In the genomic region with DNA sequence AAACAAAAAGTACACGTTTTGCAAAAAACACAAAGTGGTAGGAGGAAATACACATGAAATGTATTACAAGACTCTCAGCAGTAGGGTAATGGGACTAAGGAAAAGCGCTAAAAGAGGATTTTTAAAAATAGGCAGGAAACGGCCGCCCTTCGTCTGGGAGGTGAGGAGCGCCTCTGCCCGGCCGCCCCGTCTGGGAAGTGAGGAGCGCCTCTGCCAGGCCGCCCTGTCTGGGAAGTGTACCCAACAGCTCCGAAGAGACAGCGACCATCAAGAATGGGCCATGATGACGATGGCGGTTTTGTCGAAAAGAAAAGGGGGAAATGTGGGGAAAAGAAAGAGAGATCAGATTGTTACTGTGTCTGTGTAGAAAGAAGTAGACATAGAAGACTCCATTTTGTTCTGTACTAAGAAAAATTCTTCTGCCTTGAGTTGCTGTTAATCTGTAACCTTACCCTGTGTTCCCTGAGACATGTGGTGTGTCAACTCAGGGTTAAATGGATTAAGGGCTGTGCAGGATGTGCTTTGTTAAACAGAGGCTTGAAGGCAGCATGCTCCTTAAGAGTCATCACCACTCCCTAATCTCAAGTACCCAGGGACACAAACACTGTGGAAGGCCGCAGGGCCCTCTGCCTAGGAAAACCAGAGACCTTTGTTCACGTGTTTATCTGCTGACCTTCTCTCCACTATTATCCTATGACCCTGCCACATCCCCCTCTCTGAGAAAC, we compare ENCODE assay signal across 13 cellular contexts. TPM values are rescaled to one million over a fixed set of nuclear protein-coding genes. Genes with fewer than 3 reads are reported as not detected.
"Had no signal": no experiment of that assay in that cellular context is flagged by ENCODE, and none has a peak within 500 bp of the region (broad histone marks: within the 10 kb centered on the region; RNA-seq: fewer than 3 reads in every experiment).

No MANE protein-coding gene starts in this region.

RNA-seq across cellular contexts. Expression of gene LGALS7B, which starts 18.5 kb away (rescaled TPM):
- total RNA-seq: activated B cell treated with CpG ODN at 0.5 μM for 24 hours; activated CD8-positive, alpha-beta T cell treated with anti-CD3 and anti-CD28 coated beads for 36 hours; activated naive CD4-positive, alpha-beta T cell treated with anti-CD3 and anti-CD28 coated beads, Interleukin-2, amount 50 U/mL, for 72 hours; activated T-cell treated with anti-CD3 and anti-CD28 coated beads, Interleukin-2, amount 50 U/mL, for 4 hours; body of pancreas; colonic mucosa; lower lobe of right lung; mesothelial cell of epicardium; neural crest cell; ovary; stomach; T-helper 2 cell treated with Interferon-gamma antibody and Interleukin-4, amounts not matched to agents 100 ng/mL and 5 ng/mL, for 36 hours had no signal
- polyA plus RNA-seq: ovary had no signal

RNA-seq across cellular contexts. Expression of gene LGALS7, which starts 34.2 kb away (rescaled TPM):
- total RNA-seq: activated B cell treated with CpG ODN at 0.5 μM for 24 hours; activated CD8-positive, alpha-beta T cell treated with anti-CD3 and anti-CD28 coated beads for 36 hours; activated naive CD4-positive, alpha-beta T cell treated with anti-CD3 and anti-CD28 coated beads, Interleukin-2, amount 50 U/mL, for 72 hours; activated T-cell treated with anti-CD3 and anti-CD28 coated beads, Interleukin-2, amount 50 U/mL, for 4 hours; body of pancreas; colonic mucosa; lower lobe of right lung; mesothelial cell of epicardium; neural crest cell; T-helper 2 cell treated with Interferon-gamma antibody and Interleukin-4, amounts not matched to agents 100 ng/mL and 5 ng/mL, for 36 hours; testis had no signal
